ENCODE assay signal across 1 cellular context in genomic region chr18:43277164-43277600, GRCh38.
A peak's percentile ranks its signal among the peaks of the same experiment; 100 is the strongest.
TF ChIP-seq lines count a peak whose summit lies in the region.

TSS of gene SYT4 (minus strand) at chr18:43277490. CDS start at chr18:43277281, 209 bp downstream.

TF ChIP-seq in WTC11, 78 proteins besides CTCF, POLR2A, EP300 and RAD21 (continued from another document):
- TF ChIP-seq ESRRA (CRISPR knock-in tag; IDR thresholded peaks at IDR 0.05; ENCODE audit: borderline replicate concordance): no peak
- no peak for TF ChIP-seq USF1 (CRISPR knock-in tag; IDR thresholded peaks at IDR 0.05)
- no peak for TF ChIP-seq ZNF138 (CRISPR knock-in tag; conservative IDR thresholded peaks at IDR 0.05)
- no peak for TF ChIP-seq RELA (CRISPR knock-in tag; IDR thresholded peaks at IDR 0.05; ENCODE audit: borderline replicate concordance)
- no peak for TF ChIP-seq ZNF317 (CRISPR knock-in tag; IDR thresholded peaks at IDR 0.05; ENCODE audit: borderline replicate concordance, low read depth)
- TF ChIP-seq CBFB (CRISPR knock-in tag; IDR thresholded peaks at IDR 0.05; ENCODE audit: low read depth): no peak
- no peak for TF ChIP-seq ERG (CRISPR knock-in tag; IDR thresholded peaks at IDR 0.05)
- no peak for TF ChIP-seq ATF6 (CRISPR knock-in tag; IDR thresholded peaks at IDR 0.05)
- no peak for TF ChIP-seq ZNF219 (CRISPR knock-in tag; IDR thresholded peaks at IDR 0.05; ENCODE audit: borderline replicate concordance)
- TF ChIP-seq USF2 (CRISPR knock-in tag; IDR thresholded peaks at IDR 0.05): no peak
- TF ChIP-seq PRDM15 (CRISPR knock-in tag; IDR thresholded peaks at IDR 0.05): no peak
- TF ChIP-seq GABPB1 (CRISPR knock-in tag; IDR thresholded peaks at IDR 0.05): no peak
- TF ChIP-seq EMX1 (CRISPR knock-in tag; IDR thresholded peaks at IDR 0.05): no peak
- no peak for TF ChIP-seq TCF7 (CRISPR knock-in tag; IDR thresholded peaks at IDR 0.05; ENCODE audit: low read depth)
- no peak for TF ChIP-seq ZNF671 (CRISPR knock-in tag; IDR thresholded peaks at IDR 0.05)
- TF ChIP-seq NR3C1 (CRISPR knock-in tag; conservative IDR thresholded peaks at IDR 0.05; ENCODE audit: low read depth): no peak
- TF ChIP-seq FOXK1 (CRISPR knock-in tag; IDR thresholded peaks at IDR 0.05): peak; percentile 49; the same call in 1 of the 2 replicates
- no peak for TF ChIP-seq ELF4 (CRISPR knock-in tag; IDR thresholded peaks at IDR 0.05; ENCODE audit: low read depth)
- no peak for TF ChIP-seq HMGA2 (CRISPR knock-in tag; IDR thresholded peaks at IDR 0.05)
- no peak for TF ChIP-seq NFATC4 (CRISPR knock-in tag; IDR thresholded peaks at IDR 0.05)
- no peak for TF ChIP-seq PREB (CRISPR knock-in tag; IDR thresholded peaks at IDR 0.05; ENCODE audit: borderline replicate concordance)
- no peak for TF ChIP-seq E2F1 (CRISPR knock-in tag; IDR thresholded peaks at IDR 0.05)
- TF ChIP-seq ETV6 (CRISPR knock-in tag; IDR thresholded peaks at IDR 0.05): 0 out of 2 replicates have a peak, but pooled peaks have one; percentile 51
- no peak for TF ChIP-seq TEAD1 (CRISPR knock-in tag; IDR thresholded peaks at IDR 0.05)
- TF ChIP-seq E2F5 (CRISPR knock-in tag; IDR thresholded peaks at IDR 0.05): no peak
- no peak for TF ChIP-seq OVOL2 (CRISPR knock-in tag; IDR thresholded peaks at IDR 0.05; ENCODE audit: borderline replicate concordance)
- TF ChIP-seq MAX (CRISPR knock-in tag; IDR thresholded peaks at IDR 0.05): peak; percentile 52
- no peak for TF ChIP-seq CREM (CRISPR knock-in tag; IDR thresholded peaks at IDR 0.05)
- no peak for TF ChIP-seq ARID4B (CRISPR knock-in tag; IDR thresholded peaks at IDR 0.05; ENCODE audit: borderline replicate concordance)
- TF ChIP-seq GTF2I (CRISPR knock-in tag; conservative IDR thresholded peaks at IDR 0.05): no peak
